Comparison of ENCODE assay signal across 33 cellular contexts in genomic region chr16:66916518-66916917, GRCh38. TPM values are rescaled to one million over a fixed set of nuclear protein-coding genes. Genes with fewer than 3 reads are reported as not detected.
"Had no signal": no experiment of that assay in that cellular context is flagged by ENCODE, and none has a peak within 500 bp of the region (broad histone marks: within the 10 kb centered on the region; RNA-seq: fewer than 3 reads in every experiment).

No MANE protein-coding gene starts in this region.

- FAIRE-seq: urothelium cell line had no signal

- H3K27ac Mint-ChIP-seq: stimulated activated effector memory CD8-positive, alpha-beta T cell treated with anti-CD3 and anti-CD28 coated beads, Interleukin-12 subunit alpha, Interleukin-12 subunit beta, amount 100 ng/mL, for 72 hours; stimulated activated memory B cell treated with anti-CD40 and anti-IgM and Interleukin-4, amounts not matched to agents 10 μg/mL and 1 μg/mL and 100 μg/mL, for 72 hours; stimulated activated naive B cell treated with anti-CD40 and anti-IgM and Interleukin-4, amounts not matched to agents 10 μg/mL and 1 μg/mL and 100 μg/mL, for 72 hours; stimulated activated naive CD8-positive, alpha-beta T cell treated with anti-CD3 and anti-CD28 coated beads, Interleukin-15, Interleukin-2, amounts not matched to agents 100 ng/mL and 50 ng/mL, for 24 hours; type B pancreatic cell had no signal

- H3K4me3 Mint-ChIP-seq: stimulated activated effector memory CD8-positive, alpha-beta T cell treated with anti-CD3 and anti-CD28 coated beads, Interleukin-12 subunit alpha, Interleukin-12 subunit beta, amount 100 ng/mL, for 72 hours; stimulated activated memory B cell treated with anti-CD40 and anti-IgM and Interleukin-4, amounts not matched to agents 10 μg/mL and 1 μg/mL and 100 μg/mL, for 72 hours; stimulated activated naive B cell treated with anti-CD40 and anti-IgM and Interleukin-4, amounts not matched to agents 10 μg/mL and 1 μg/mL and 100 μg/mL, for 72 hours; stimulated activated naive CD8-positive, alpha-beta T cell treated with anti-CD3 and anti-CD28 coated beads, Interleukin-15, amount 100 ng/mL, for 72 hours; stimulated activated naive CD8-positive, alpha-beta T cell treated with anti-CD3 and anti-CD28 coated beads, Interleukin-15, Interleukin-2, amounts not matched to agents 100 ng/mL and 50 ng/mL, for 24 hours; type B pancreatic cell had no signal

- H3K36me3 ChIP-seq: suprapubic skin, thoracic aorta, thyroid gland, tibial nerve, transverse colon, upper lobe of right lung, uterus, vagina had no signal

- H3K27ac ChIP-seq: stomach, suprapubic skin, testis, thoracic aorta, thyroid gland, tibial artery, tibial nerve, transverse colon, upper lobe of left lung, upper lobe of right lung, uterus, vagina had no signal

- H3K27me3 ChIP-seq: testis, thyroid gland, tibial artery, tibial nerve, transverse colon, upper lobe of left lung, upper lobe of right lung, uterus, vagina had no signal

- ATAC-seq: stimulated activated effector memory CD8-positive, alpha-beta T cell treated with anti-CD3 and anti-CD28 coated beads, Interleukin-12 subunit alpha, Interleukin-12 subunit beta, amount 100 ng/mL, for 72 hours; stimulated activated memory B cell treated with anti-CD40 and anti-IgM and Interleukin-4, amounts not matched to agents 10 μg/mL and 1 μg/mL and 100 μg/mL, for 72 hours; stimulated activated naive B cell treated with anti-CD40 and anti-IgM and Interleukin-4, amounts not matched to agents 10 μg/mL and 1 μg/mL and 100 μg/mL, for 72 hours; stimulated activated naive CD8-positive, alpha-beta T cell treated with anti-CD3 and anti-CD28 coated beads, Interleukin-15, amount 100 ng/mL, for 72 hours; stimulated activated naive CD8-positive, alpha-beta T cell treated with anti-CD3 and anti-CD28 coated beads, Interleukin-15, Interleukin-2, amounts not matched to agents 100 U/mL and 50 U/mL, for 24 hours; upper lobe of right lung had no signal

- H3K36me3 Mint-ChIP-seq: stimulated activated effector memory CD8-positive, alpha-beta T cell treated with anti-CD3 and anti-CD28 coated beads, Interleukin-12 subunit alpha, Interleukin-12 subunit beta, amount 100 ng/mL, for 72 hours; stimulated activated memory B cell treated with anti-CD40 and anti-IgM and Interleukin-4, amounts not matched to agents 10 μg/mL and 1 μg/mL and 100 μg/mL, for 72 hours; stimulated activated naive B cell treated with anti-CD40 and anti-IgM and Interleukin-4, amounts not matched to agents 10 μg/mL and 1 μg/mL and 100 μg/mL, for 72 hours; type B pancreatic cell had no signal

- H3K4me1 ChIP-seq: suprapubic skin, upper lobe of left lung, upper lobe of right lung, uterus, vagina had no signal

- H3K4me1 Mint-ChIP-seq: stimulated activated effector memory CD8-positive, alpha-beta T cell treated with anti-CD3 and anti-CD28 coated beads, Interleukin-12 subunit alpha, Interleukin-12 subunit beta, amount 100 ng/mL, for 72 hours; stimulated activated memory B cell treated with anti-CD40 and anti-IgM and Interleukin-4, amounts not matched to agents 10 μg/mL and 1 μg/mL and 100 μg/mL, for 72 hours; stimulated activated naive B cell treated with anti-CD40 and anti-IgM and Interleukin-4, amounts not matched to agents 10 μg/mL and 1 μg/mL and 100 μg/mL, for 72 hours; stimulated activated naive CD8-positive, alpha-beta T cell treated with anti-CD3 and anti-CD28 coated beads, Interleukin-15, amount 100 ng/mL, for 72 hours had no signal

- DNase-seq: stimulated activated CD4-positive, alpha-beta T cell treated with anti-CD3 and anti-CD28 coated beads, Interleukin-2, amount 100 ng/mL, for 48 hours; stimulated activated CD4-positive, alpha-beta T cell treated with anti-CD3 and anti-CD28 coated beads, Interleukin-4, amount 100 ng/mL, for 1 hour; stimulated activated CD4-positive, alpha-beta T cell treated with anti-CD3 and anti-CD28 coated beads, Interleukin-4, amount 100 ng/mL, for 24 hours; stimulated activated CD4-positive, alpha-beta T cell treated with anti-CD3 and anti-CD28 coated beads, Interleukin-4, amount 100 ng/mL, for 4 hours; stimulated activated CD8-positive, alpha-beta memory T cell treated with anti-CD3 and anti-CD28 coated beads, Interleukin-4, amount 100 ng/mL, for 48 hours; stimulated activated naive B cell treated with anti-CD40 and anti-IgM and Interleukin-4, amounts not matched to agents 10 μg/mL and 1 μg/mL and 100 μg/mL, for 72 hours; stimulated activated naive CD4-positive, alpha-beta T cell; stimulated activated naive CD4-positive, alpha-beta T cell treated with Interleukin-2 at 50 U/mL for 16 hours; stimulated activated naive CD8-positive, alpha-beta T cell treated with anti-CD3 and anti-CD28 coated beads, Interleukin-15, amount 100 ng/mL, for 72 hours; stimulated activated naive CD8-positive, alpha-beta T cell treated with anti-CD3 and anti-CD28 coated beads, Interleukin-15, Interleukin-2, amounts not matched to agents 100 U/mL and 50 U/mL, for 24 hours; stomach; substantia nigra; testis; thyroid gland; tibial artery; transverse colon; trophoblast cell; upper lobe of left lung; upper lobe of right lung; uterus had no signal

- H3K9me3 Mint-ChIP-seq: stimulated activated effector memory CD8-positive, alpha-beta T cell treated with anti-CD3 and anti-CD28 coated beads, Interleukin-12 subunit alpha, Interleukin-12 subunit beta, amount 100 ng/mL, for 72 hours; stimulated activated memory B cell treated with anti-CD40 and anti-IgM and Interleukin-4, amounts not matched to agents 10 μg/mL and 1 μg/mL and 100 μg/mL, for 72 hours; stimulated activated naive B cell treated with anti-CD40 and anti-IgM and Interleukin-4, amounts not matched to agents 10 μg/mL and 1 μg/mL and 100 μg/mL, for 72 hours; stimulated activated naive CD8-positive, alpha-beta T cell treated with anti-CD3 and anti-CD28 coated beads, Interleukin-15, amount 100 ng/mL, for 72 hours; stimulated activated naive CD8-positive, alpha-beta T cell treated with anti-CD3 and anti-CD28 coated beads, Interleukin-15, Interleukin-2, amounts not matched to agents 100 ng/mL and 50 ng/mL, for 24 hours; type B pancreatic cell had no signal

- H3K9me3 ChIP-seq: stomach, suprapubic skin, testis, thoracic aorta, thyroid gland, tibial artery, tibial nerve, transverse colon, upper lobe of left lung, upper lobe of right lung, uterus, vagina had no signal

- H3K4me3 ChIP-seq: stomach, suprapubic skin, testis, thoracic aorta, thyroid gland, tibial artery, tibial nerve, transverse colon, upper lobe of left lung, upper lobe of right lung, uterus, vagina had no signal

RNA-seq across cellular contexts. Expression of gene CDH16, which starts 2.2 kb away (rescaled TPM):
- total RNA-seq: subcutaneous adipose tissue, temporal lobe, thoracic aorta, upper lobe of right lung, ureter, urinary bladder had no signal
- polyA plus RNA-seq: urinary bladder had no signal
